In genomic region chr11:5488798-5489399, GRCh38 we compare ENCODE assay signal across 26 cellular contexts. TPM values are rescaled to one million over a fixed set of nuclear protein-coding genes. Genes with fewer than 3 reads are reported as not detected.
"Had no signal": no experiment of that assay in that cellular context is flagged by ENCODE, and none has a peak within 500 bp of the region (broad histone marks: within the 10 kb centered on the region; RNA-seq: fewer than 3 reads in every experiment).

No MANE protein-coding gene starts in this region.

- H3K9ac ChIP-seq: SK-N-SH had no signal

- H3K9me3 ChIP-seq: MG63, SK-N-SH had no signal

- ATAC-seq: Panc1, PC-3, T-cell had no signal

- H3K27me3 ChIP-seq: MG63 had no signal

- H3K27ac ChIP-seq: HL-60, RWPE1 had no signal

- DNase-seq: Karpas-422, KG1, MG63, NCI-H1092, NCI-H1105 treated with DMSO at 0.1 percent for 48 hours, NCI-H1436, NCI-H1694 treated with DMSO at 0.1 percent for 48 hours, NCI-H1930, NCI-H2081, NCI-H2107, NCI-H2227 treated with DMSO at 0.1 percent for 48 hours, NCI-H446, NCI-H510A, NCI-H524 treated with DMSO at 0.1 percent for 48 hours, NCI-H69, NCI-H774, PC-3, SHP77, SK-N-SH, SW 1271, T-cell had no signal

- H3K4me3 ChIP-seq: MG63 had no signal

- H3K4me2 ChIP-seq: SK-N-SH had no signal

- H3K36me3 ChIP-seq: MG63 had no signal

- H3K9me2 ChIP-seq: SK-N-SH had no signal

RNA-seq across cellular contexts. Expression of gene OR52D1, which starts 0.4 kb away (rescaled TPM):
- total RNA-seq: OCI-LY7, PC-3, SK-MEL-5, T-cell had no signal
- polyA plus RNA-seq: SK-N-SH had no signal

RNA-seq across cellular contexts. Expression of gene UBQLN3, which starts 20.9 kb away (rescaled TPM):
- total RNA-seq: OCI-LY7, PC-3, SK-MEL-5 had no signal
- polyA plus RNA-seq: SK-N-SH had no signal

RNA-seq across cellular contexts. Expression of gene UBQLNL, which starts 27.6 kb away (rescaled TPM):
- total RNA-seq: PC-3, SK-MEL-5 had no signal

RNA-seq across cellular contexts. Expression of gene OR51I2, which starts 39.8 kb away (rescaled TPM):
- total RNA-seq: OCI-LY7, PC-3, SK-MEL-5, T-cell had no signal
- polyA plus RNA-seq: SK-N-SH had no signal

RNA-seq across cellular contexts. Expression of gene OR51I1, which starts 47.6 kb away (rescaled TPM):
- total RNA-seq: OCI-LY7, PC-3, T-cell had no signal
- polyA plus RNA-seq: SK-N-SH had no signal
